1 cellular context compared by ENCODE assay signal in genomic region chr3:104269771-104270170, GRCh38.
TF ChIP-seq lines count a peak whose summit lies in the region.

No MANE protein-coding gene starts in this region.

TF ChIP-seq in GM23338, 12 proteins besides CTCF, POLR2A, EP300 and RAD21 (continued from another document):
- TF ChIP-seq ZNF462 (CRISPR knock-in tag; IDR thresholded peaks at IDR 0.05) (no peak), CREB1 (CRISPR knock-in tag; IDR thresholded peaks at IDR 0.05; ENCODE audit: low read depth) (no peak), NANOG (IDR thresholded peaks at IDR 0.05; ENCODE audit: borderline replicate concordance) (no peak), EZH2phosphoT487 (IDR thresholded peaks at IDR 0.05; ENCODE audit: unreplicated experiment) (no peak), POLR2AphosphoS5 (IDR thresholded peaks at IDR 0.05; ENCODE audit: low read depth) (no peak), STAT1 (IDR thresholded peaks at IDR 0.05; ENCODE audit: unreplicated experiment) (no peak), ZNF114 (CRISPR knock-in tag; IDR thresholded peaks at IDR 0.05) (no peak), EZH2 (IDR thresholded peaks at IDR 0.05; ENCODE audit: low read depth, unreplicated experiment) (no peak), JUNB (IDR thresholded peaks at IDR 0.05; ENCODE audit: unreplicated experiment) (no peak)
- TF ChIP-seq, protein P1, sequence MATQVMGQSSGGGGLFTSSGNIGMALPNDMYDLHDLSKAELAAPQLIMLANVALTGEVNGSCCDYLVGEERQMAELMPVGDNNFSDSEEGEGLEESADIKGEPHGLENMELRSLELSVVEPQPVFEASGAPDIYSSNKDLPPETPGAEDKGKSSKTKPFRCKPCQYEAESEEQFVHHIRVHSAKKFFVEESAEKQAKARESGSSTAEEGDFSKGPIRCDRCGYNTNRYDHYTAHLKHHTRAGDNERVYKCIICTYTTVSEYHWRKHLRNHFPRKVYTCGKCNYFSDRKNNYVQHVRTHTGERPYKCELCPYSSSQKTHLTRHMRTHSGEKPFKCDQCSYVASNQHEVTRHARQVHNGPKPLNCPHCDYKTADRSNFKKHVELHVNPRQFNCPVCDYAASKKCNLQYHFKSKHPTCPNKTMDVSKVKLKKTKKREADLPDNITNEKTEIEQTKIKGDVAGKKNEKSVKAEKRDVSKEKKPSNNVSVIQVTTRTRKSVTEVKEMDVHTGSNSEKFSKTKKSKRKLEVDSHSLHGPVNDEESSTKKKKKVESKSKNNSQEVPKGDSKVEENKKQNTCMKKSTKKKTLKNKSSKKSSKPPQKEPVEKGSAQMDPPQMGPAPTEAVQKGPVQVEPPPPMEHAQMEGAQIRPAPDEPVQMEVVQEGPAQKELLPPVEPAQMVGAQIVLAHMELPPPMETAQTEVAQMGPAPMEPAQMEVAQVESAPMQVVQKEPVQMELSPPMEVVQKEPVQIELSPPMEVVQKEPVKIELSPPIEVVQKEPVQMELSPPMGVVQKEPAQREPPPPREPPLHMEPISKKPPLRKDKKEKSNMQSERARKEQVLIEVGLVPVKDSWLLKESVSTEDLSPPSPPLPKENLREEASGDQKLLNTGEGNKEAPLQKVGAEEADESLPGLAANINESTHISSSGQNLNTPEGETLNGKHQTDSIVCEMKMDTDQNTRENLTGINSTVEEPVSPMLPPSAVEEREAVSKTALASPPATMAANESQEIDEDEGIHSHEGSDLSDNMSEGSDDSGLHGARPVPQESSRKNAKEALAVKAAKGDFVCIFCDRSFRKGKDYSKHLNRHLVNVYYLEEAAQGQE (IDR thresholded peaks at IDR 0.05; ENCODE audit: unreplicated experiment), result no peak
- TF ChIP-seq, protein P2, sequence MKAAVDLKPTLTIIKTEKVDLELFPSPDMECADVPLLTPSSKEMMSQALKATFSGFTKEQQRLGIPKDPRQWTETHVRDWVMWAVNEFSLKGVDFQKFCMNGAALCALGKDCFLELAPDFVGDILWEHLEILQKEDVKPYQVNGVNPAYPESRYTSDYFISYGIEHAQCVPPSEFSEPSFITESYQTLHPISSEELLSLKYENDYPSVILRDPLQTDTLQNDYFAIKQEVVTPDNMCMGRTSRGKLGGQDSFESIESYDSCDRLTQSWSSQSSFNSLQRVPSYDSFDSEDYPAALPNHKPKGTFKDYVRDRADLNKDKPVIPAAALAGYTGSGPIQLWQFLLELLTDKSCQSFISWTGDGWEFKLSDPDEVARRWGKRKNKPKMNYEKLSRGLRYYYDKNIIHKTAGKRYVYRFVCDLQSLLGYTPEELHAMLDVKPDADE (IDR thresholded peaks at IDR 0.05), result no peak
